Comparison of ENCODE assay signal across 9 cellular contexts in the genomic region with DNA sequence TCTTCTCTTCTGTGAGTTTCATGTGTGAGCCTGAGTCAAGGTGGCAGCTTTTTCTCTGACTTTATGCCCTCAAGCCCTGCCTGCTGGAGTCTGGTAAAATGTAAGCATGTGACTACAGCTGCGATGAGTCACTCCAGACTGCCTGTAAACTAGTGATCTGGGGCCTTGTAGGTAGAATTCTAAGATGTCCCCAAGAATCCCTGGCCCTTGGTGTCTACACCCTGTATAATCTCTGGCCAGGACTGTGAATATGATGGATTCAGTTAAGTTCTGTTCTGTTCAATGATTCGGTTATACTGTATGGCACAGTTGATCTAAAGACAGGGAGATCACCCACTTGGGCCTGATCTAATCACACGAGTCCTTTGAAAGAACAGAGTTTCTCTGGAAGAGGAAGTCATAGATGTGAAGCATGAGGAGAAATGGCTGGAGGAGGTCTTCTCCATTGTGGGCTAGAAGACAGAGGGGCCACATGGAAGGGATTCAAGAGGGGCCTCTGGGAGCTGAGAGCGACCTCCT. TPM values are rescaled to one million over a fixed set of nuclear protein-coding genes. Genes with fewer than 3 reads are reported as not detected.
DNase-seq lines count a peak whose midpoint lies in the region; ATAC-seq and TF ChIP-seq lines count a peak whose summit lies in the region.
"Had no signal": no experiment of that assay in that cellular context is flagged by ENCODE, and none has a peak within 500 bp of the region (broad histone marks: within the 10 kb centered on the region; RNA-seq: fewer than 3 reads in every experiment).

No MANE protein-coding gene starts in this region.

- no peaks in the 10 kb centered on the region for H3K36me3 Mint-ChIP-seq in Calu3 (ENCODE audit: insufficient read depth, unreplicated experiment)

- H3K23ac ChIP-seq in neuronal stem cell (ENCODE audit: low read depth, low read length, poor library complexity), result no peak overlapping the region

- no peak overlapping the region for H3K4me3 ChIP-seq in mucosa of rectum (ENCODE audit: low read length in 2 of 2)
- H3K4me3 ChIP-seq in WERI-Rb-1 (ENCODE audit: low read depth, low read length), result no peak overlapping the region
- no peak overlapping the region for H3K4me3 ChIP-seq in neuronal stem cell (ENCODE audit: low read length in 2 of 2)

- no TSS peak for BruUV-seq in Calu3 (replicated peaks; lab: Mats Ljungman, UMichigan)

- no peak overlapping the region for H2BK120ac ChIP-seq in neuronal stem cell (ENCODE audit: low read depth, low read length)

- H3K27ac ChIP-seq in mucosa of rectum (ENCODE audit: low read depth in 2 of 2, low read length in 2 of 2) (peak overlapping the region; percentile 46 to 69), WERI-Rb-1 (no peak overlapping the region), neuronal stem cell (replicated peaks; ENCODE audit: low read length) (no peak overlapping the region)

- H3K27me3 Mint-ChIP-seq in Calu3 (ENCODE audit: unreplicated experiment), result no peaks in the 10 kb centered on the region

- H2AK5ac ChIP-seq in neuronal stem cell (ENCODE audit: low read depth, low read length), result no peak overlapping the region

- no CpG with 5 or more reads among the region's 4 CpGs for WGBS in neuronal stem cell (ENCODE audit: extremely low coverage in 2 of 2, insufficient read length in 2 of 2, insufficient replicate concordance in 1 of 2), 2 donors

- H3K79me1 ChIP-seq in neuronal stem cell (ENCODE audit: low read depth, low read length), result no peaks in the 10 kb centered on the region

- no peak overlapping the region for H2BK5ac ChIP-seq in neuronal stem cell (ENCODE audit: low read length)

- H3K9ac ChIP-seq in mucosa of rectum (ENCODE audit: low read depth in 1 of 2, low read length in 2 of 2) (no peak overlapping the region), neuronal stem cell (ENCODE audit: low read depth, low read length, poor library complexity) (no peak overlapping the region)

- H3K27me3 ChIP-seq in mucosa of rectum (ENCODE audit: control insufficient read depth in 2 of 2, insufficient read depth in 2 of 2, low read length in 2 of 2), result no peaks in the 10 kb centered on the region
- H3K27me3 ChIP-seq in WERI-Rb-1 (ENCODE audit: insufficient read depth, low read depth, severe bottlenecking), result no peaks in the 10 kb centered on the region
- no peaks in the 10 kb centered on the region for H3K27me3 ChIP-seq in neuronal stem cell (ENCODE audit: control insufficient read depth in 3 of 3, insufficient read depth in 3 of 3, low read depth in 1 of 3, low read length in 3 of 3)

- no peak overlapping the region for H3K18ac ChIP-seq in neuronal stem cell (ENCODE audit: low read length)

- no peak overlapping the region for H3K4me2 ChIP-seq in neuronal stem cell (ENCODE audit: insufficient read depth, low read length, poor library complexity, severe bottlenecking)

- CTCF ChIA-PET in Calu3 (lab: Charles Lee), result no interaction called here

- no peak overlapping the region for H2BK15ac ChIP-seq in neuronal stem cell (ENCODE audit: low read length)

- H2BK12ac ChIP-seq in neuronal stem cell (ENCODE audit: low read length), result no peak overlapping the region

- peak; percentile 43 for DNase-seq in Calu3
- peak; percentile 9 for DNase-seq in KBM-7
- DNase-seq in astrocyte of the hippocampus (ENCODE audit: low read depth, low spot score), result peak; percentile 80
- DNase-seq in WERI-Rb-1, result no peak
- DNase-seq in neuronal stem cell (ENCODE audit: low spot score), result no peak
- DNase-seq in T-helper 9 cell, result no peak
- DNase-seq: right cardiac atrium had no signal

- H3K4me1 ChIP-seq in mucosa of rectum (ENCODE audit: control insufficient read depth in 2 of 2, insufficient read depth in 2 of 2, low read length in 2 of 2) (peaks cover 15 to 35% of the 10 kb centered on the region in 2 donors), neuronal stem cell (ENCODE audit: control insufficient read depth in 2 of 2, insufficient read depth in 1 of 2, low read depth in 1 of 2, low read length in 2 of 2) (no peaks in the 10 kb centered on the region)

- H3K14ac ChIP-seq in neuronal stem cell (ENCODE audit: low read length), result no peak overlapping the region

- no peak overlapping the region for H4K91ac ChIP-seq in neuronal stem cell (ENCODE audit: low read depth, low read length, poor library complexity)

- no peak overlapping the region for H4K8ac ChIP-seq in neuronal stem cell (ENCODE audit: low read depth, low read length)

- H3K36me3 ChIP-seq in mucosa of rectum (ENCODE audit: control insufficient read depth in 2 of 2, insufficient read depth in 2 of 2, low read length in 2 of 2), result no peaks in the 10 kb centered on the region
- no peaks in the 10 kb centered on the region for H3K36me3 ChIP-seq in WERI-Rb-1
- H3K36me3 ChIP-seq in neuronal stem cell (replicated peaks in 1 of 2; ENCODE audit: control insufficient read depth in 2 of 2, insufficient read depth in 2 of 2, low read length in 2 of 2), result peaks cover 3 to 5% of the 10 kb centered on the region in 2 donors

- in situ Hi-C loops in KBM-7 (cut with MboI; ENCODE audit: low pct_unique_long_range_greater_than_20kb, low sequenced_read_pairs), result no loop called here

- H3K4ac ChIP-seq in neuronal stem cell (ENCODE audit: low read length), result no peak overlapping the region

- intact Hi-C loops in Calu3 (cut with micrococcal nuclease; ENCODE audit: unreplicated experiment), result no loop called here

- TF ChIP-seq CTCF in Calu3 (IDR thresholded peaks at IDR 0.05; ENCODE audit: unreplicated experiment) (no peak), WERI-Rb-1 (IDR thresholded peaks at IDR 0.05; ENCODE audit: low read depth, low read length) (no peak)

- no peaks in the 10 kb centered on the region for H3K9me3 Mint-ChIP-seq in Calu3 (ENCODE audit: low read depth, unreplicated experiment)

- peaks cover 15% of the 10 kb centered on the region for H3K4me1 Mint-ChIP-seq in Calu3 (ENCODE audit: low read depth, unreplicated experiment)

- no peak overlapping the region for H2AFZ ChIP-seq in neuronal stem cell (ENCODE audit: low read length)

- no peak for ATAC-seq in HG03175 (IDR thresholded peaks at IDR 0.05; ENCODE audit: unreplicated experiment)

- H3K9me3 ChIP-seq in mucosa of rectum (ENCODE audit: control insufficient read depth in 2 of 2, low read length in 2 of 2), result no peaks in the 10 kb centered on the region
- no peaks in the 10 kb centered on the region for H3K9me3 ChIP-seq in WERI-Rb-1 (ENCODE audit: severe bottlenecking)
- H3K9me3 ChIP-seq in neuronal stem cell (replicated peaks in 1 of 2; ENCODE audit: control insufficient read depth in 2 of 2, insufficient read depth in 1 of 2, low read depth in 1 of 2, low read length in 2 of 2), result no peaks in the 10 kb centered on the region

- H3K4me3 Mint-ChIP-seq in Calu3 (ENCODE audit: low read depth, unreplicated experiment), result no peak overlapping the region

- H3K27ac Mint-ChIP-seq in Calu3 (ENCODE audit: unreplicated experiment), result peak overlapping the region; percentile 43

RNA-seq across cellular contexts. Expression of a gene that starts 29.8 kb away (rescaled TPM):
- total RNA-seq in Calu3 (2022), result not detected in 2 replicates
- not detected for polyA plus RNA-seq in neuronal stem cell (2013, experiment 1 of 2)
- not detected for polyA plus RNA-seq in neuronal stem cell (2013, experiment 2 of 2)
- total RNA-seq: right cardiac atrium had no signal
- polyA plus RNA-seq: right cardiac atrium had no signal

Comparison
In these comparisons a context has a peak if more than half of its experiments do, and no peak if none do; other contexts are left out.
1. DNase-seq: peak in Calu3 (single experiment), KBM-7 (single experiment) and astrocyte of the hippocampus (single experiment); none in WERI-Rb-1 (single experiment), neuronal stem cell (single experiment) and T-helper 9 cell (single experiment).
2. H3K27ac ChIP-seq: peak in mucosa of rectum (2 of 2); none in WERI-Rb-1 (single experiment) and neuronal stem cell (single experiment).